In genomic region chr22:29267462-29267857, GRCh38 we compare ENCODE assay signal across 8 cellular contexts. TPM values are rescaled to one million over a fixed set of nuclear protein-coding genes. Genes with fewer than 3 reads are reported as not detected.
A peak's percentile ranks its signal among the peaks of the same experiment; 100 is the strongest.
DNase-seq lines count a peak whose midpoint lies in the region; ATAC-seq and TF ChIP-seq lines count a peak whose summit lies in the region.

No MANE protein-coding gene starts in this region.

- H3K4me1 ChIP-seq in NT2/D1 (ENCODE audit: insufficient read depth, insufficient read length) (peaks cover 16% of the 10 kb centered on the region), psoas muscle (peaks cover 52% of the 10 kb centered on the region)

- TF ChIP-seq POLR2A in GM15510 (IDR thresholded peaks at IDR 0.05; ENCODE audit: borderline replicate concordance, extremely low read depth, insufficient read length), result peak; percentile 24

- peaks cover 71% of the 10 kb centered on the region for H3K36me3 ChIP-seq in NT2/D1 (ENCODE audit: insufficient read depth, insufficient read length, low read length)
- H3K36me3 ChIP-seq in psoas muscle (ENCODE audit: insufficient read depth in 1 of 2, low read depth in 1 of 2), result peaks cover 0 to 36% of the 10 kb centered on the region in 2 donors

- WGBS in psoas muscle, 3 donors, result 0 to 1% (median 0%) methylated on average over 32 of the region's 32 CpGs

- H3K27ac ChIP-seq in epithelial cell of prostate (peak overlapping the region; percentile 76), psoas muscle (peak overlapping the region; percentile 100)

- peak overlapping the region; percentile 98 for H3K9ac ChIP-seq in NT2/D1 (ENCODE audit: insufficient read length, low read depth)

- ATAC-seq in psoas muscle, result no peak

- H3K27me3 ChIP-seq in NT2/D1 (ENCODE audit: insufficient read depth, insufficient read length) (no peaks in the 10 kb centered on the region), psoas muscle (ENCODE audit: insufficient read depth in 3 of 3, low read length in 2 of 3) (no peaks in the 10 kb centered on the region)

- H3K9me3 ChIP-seq in NT2/D1 (ENCODE audit: insufficient read depth, low read length), result no peaks in the 10 kb centered on the region
- no peaks in the 10 kb centered on the region for H3K9me3 ChIP-seq in psoas muscle

- DNase-seq in NT2/D1 (ENCODE audit: low read depth, low spot score) (no peak), epithelial cell of prostate (ENCODE audit: low read depth, low spot score) (no peak), psoas muscle (no peak), SIG-M5 treated with dmso at 0.1 percent for 504 hours (lab: John Stamatoyannopoulos, UW; ENCODE audit: unreplicated experiment) (no peak), GM10266 (ENCODE audit: extremely low spot score) (no peak), DMS79 (lab: John Stamatoyannopoulos, UW) (no peak)
- DNase-seq in stimulated activated CD4-positive, alpha-beta T cell treated with anti-CD3 and anti-CD28 coated beads, Interleukin-15, amount 100 ng/mL, for 24 hours, result no peak

- TF ChIP-seq CTCF in psoas muscle (IDR thresholded peaks at IDR 0.05) (no peak), GM10266 (IDR thresholded peaks at IDR 0.05; ENCODE audit: control insufficient read depth, insufficient read depth, low read depth, missing control alignments) (no peak)

- H3K4me3 ChIP-seq in NT2/D1 (ENCODE audit: insufficient read length, low read depth) (peak overlapping the region; percentile 90), psoas muscle (peak overlapping the region; percentile 94)

- intact Hi-C loops in psoas muscle (cut with DNase I), result loop anchor here in 1 of 2 donors (5.0 kb wide), 1 partner anchor 40 kb away; the partner anchor contains the start of gene GAS2L1

RNA-seq across cellular contexts. Expression of gene RHBDD3, which starts 0.3 kb away (rescaled TPM):
- total RNA-seq in psoas muscle, result 10 to 100 TPM; 10.6 to 26.7 (median 16.2) TPM
- 10 to 100 TPM; 20.3 to 36.5 (median 32.4) TPM for polyA plus RNA-seq in psoas muscle

RNA-seq across cellular contexts. Expression of gene EWSR1, which starts 0.6 kb away (rescaled TPM):
- total RNA-seq in psoas muscle, result 100 to 1,000 TPM in 3 of 4 donors, 10 to 100 TPM in 1; 78.5 to 230 (median 156) TPM
- 100 to 1,000 TPM; 108 to 152 (median 127) TPM for polyA plus RNA-seq in psoas muscle

RNA-seq across cellular contexts. Expression of gene GAS2L1, which starts 39.0 kb away (rescaled TPM):
- total RNA-seq in psoas muscle, result 1 to 10 TPM; 4.6 to 7.1 (median 5.7) TPM
- polyA plus RNA-seq in psoas muscle, result 10 to 100 TPM in 1 of 3 donors, 1 to 10 TPM in 2; 5.0 to 19.8 (median 5.1) TPM

RNA-seq across cellular contexts. Expression of gene RASL10A, which starts 48.0 kb away (rescaled TPM):
- total RNA-seq in psoas muscle, result 1 to 10 TPM in 2 of 4 donors, under 1 TPM in 2; 0.61 to 1.2 (median 0.95) TPM
- 1 to 10 TPM in 1 of 3 donors, under 1 TPM in 2; 0.32 to 3.3 (median 0.80) TPM for polyA plus RNA-seq in psoas muscle
